18 cellular contexts compared by ENCODE assay signal in the genomic region with DNA sequence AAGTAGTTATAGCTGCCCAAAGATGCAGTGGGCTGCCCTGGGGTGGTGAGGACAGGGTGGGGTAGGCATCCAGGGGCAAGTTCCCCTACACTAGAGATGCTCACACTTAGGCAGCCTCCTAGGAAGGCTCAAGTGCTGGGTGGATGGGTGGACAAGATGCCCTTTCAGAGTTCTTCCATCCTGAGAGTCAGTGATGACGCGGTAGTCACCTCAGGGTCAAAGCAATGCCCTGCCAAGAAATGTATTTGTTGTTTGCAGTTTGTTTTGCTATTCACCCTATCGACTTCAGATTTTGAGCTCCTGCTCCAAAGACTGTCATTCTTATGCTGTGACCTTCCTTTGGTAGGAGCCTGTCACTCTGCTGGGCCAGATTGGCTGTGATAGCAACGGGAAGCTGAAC. TPM values are rescaled to one million over a fixed set of nuclear protein-coding genes. Genes with fewer than 3 reads are reported as not detected.
A peak's percentile ranks its signal among the peaks of the same experiment; 100 is the strongest.
DNase-seq lines count a peak whose midpoint lies in the region; ATAC-seq, FAIRE-seq and TF ChIP-seq lines count a peak whose summit lies in the region.
"Had no signal": no experiment of that assay in that cellular context is flagged by ENCODE, and none has a peak within 500 bp of the region (broad histone marks: within the 10 kb centered on the region; RNA-seq: fewer than 3 reads in every experiment).

No MANE protein-coding gene starts in this region.

- H3K27ac Mint-ChIP-seq in activated naive CD8-positive, alpha-beta T cell treated with anti-CD3 and anti-CD28 coated beads for 36 hours: peak overlapping the region; percentile 80

- no peak for DNase-seq in HCT116 (ENCODE audit: low read depth, low spot score)
- no peak for DNase-seq in activated naive CD8-positive, alpha-beta T cell treated with anti-CD3 and anti-CD28 coated beads for 36 hours
- DNase-seq in keratinocyte (ENCODE audit: low read depth, low spot score): no peak
- no peak for DNase-seq in smooth muscle cell (lab: John Stamatoyannopoulos, UW; ENCODE audit: unreplicated experiment)
- DNase-seq in SK-N-DZ (ENCODE audit: low spot score): no peak
- DNase-seq in vagina (ENCODE audit: extremely low spot score in 2 of 2): no peak
- DNase-seq in cerebellum (ENCODE audit: low spot score): no peak
- DNase-seq: activated CD4-positive, alpha-beta T cell treated with anti-CD3 and anti-CD28 coated beads, Interleukin-2, amount 10 ng/mL, durations not matched to agents 24 days and 14 days; activated naive CD8-positive, alpha-beta T cell treated with anti-CD3 and anti-CD28 coated beads, Interleukin-2, amount 10 ng/mL, durations not matched to agents 7 days and 5 days; activated T-cell treated with anti-CD3 and anti-CD28 coated beads, Interleukin-2, amount 50 U/mL, for 4 hours; DMS79; NCI-H2081; NCI-H526; stimulated activated CD4-positive, alpha-beta T cell treated with anti-CD3 and anti-CD28 coated beads, Interleukin-1b, Interleukin-23, amount 100 ng/mL, for 48 hours had no signal

- no peak for TF ChIP-seq RAD21 in HCT116 (IDR thresholded peaks at IDR 0.05; ENCODE audit: low read depth)

- peaks cover 7% of the 10 kb centered on the region; the same call in 1 of the 2 replicates for H3K79me2 ChIP-seq in HCT116 (ENCODE audit: insufficient read depth, low read length)
- no peaks in the 10 kb centered on the region for H3K79me2 ChIP-seq in keratinocyte (ENCODE audit: control insufficient read depth, insufficient read depth, low read length)
- no peaks in the 10 kb centered on the region for H3K79me2 ChIP-seq in smooth muscle cell (ENCODE audit: low read depth)

- peak overlapping the region; percentile 55 for H3K9ac ChIP-seq in HCT116 (ENCODE audit: low read length)
- no peak overlapping the region for H3K9ac ChIP-seq in keratinocyte (ENCODE audit: control insufficient read depth, extremely low read depth, insufficient read depth, low read length)
- peak overlapping the region; percentile 46 for H3K9ac ChIP-seq in smooth muscle cell (ENCODE audit: low read depth)
- H3K9ac ChIP-seq: BLaER1 had no signal

- no peak overlapping the region for H2AFZ ChIP-seq in HCT116 (ENCODE audit: low read depth, low read length, poor library complexity, severe bottlenecking)
- H2AFZ ChIP-seq in keratinocyte (ENCODE audit: control insufficient read depth, low read length): no peak overlapping the region
- no peak overlapping the region for H2AFZ ChIP-seq in smooth muscle cell (ENCODE audit: low read depth)

- H4K20me1 ChIP-seq in HCT116 (ENCODE audit: insufficient read depth) (no peaks in the 10 kb centered on the region), keratinocyte (ENCODE audit: control insufficient read depth, extremely low read depth, insufficient read depth, low read length) (no peaks in the 10 kb centered on the region), smooth muscle cell (ENCODE audit: low read depth) (no peaks in the 10 kb centered on the region)
- H4K20me1 ChIP-seq: BLaER1 had no signal

- H3F3A ChIP-seq in smooth muscle cell (ENCODE audit: low read depth): peaks cover 3% of the 10 kb centered on the region

- no peak for ATAC-seq in HCT116
- ATAC-seq: natural killer cell treated with Interleukin-12 subunit alpha and Interleukin-12 subunit beta and Interleukin-15 and Interleukin-18, amount 100 ng/mL, for 72 hours had no signal

- dilution Hi-C loops in keratinocyte (cut with MboI; ENCODE audit: extremely low pct_ligation_motif_present, low sequenced_read_pairs): no loop called here

- no peak for FAIRE-seq in keratinocyte (lab: Jason Lieb, UNC)

- H3K27me3 Mint-ChIP-seq in activated naive CD8-positive, alpha-beta T cell treated with anti-CD3 and anti-CD28 coated beads for 36 hours: no peaks in the 10 kb centered on the region
- H3K27me3 Mint-ChIP-seq: activated CD4-positive, alpha-beta T cell treated with anti-CD3 and anti-CD28 coated beads, Interleukin-2, amount 10 ng/mL, durations not matched to agents 24 days and 14 days; activated naive CD8-positive, alpha-beta T cell treated with anti-CD3 and anti-CD28 coated beads, Interleukin-2, amount 10 ng/mL, durations not matched to agents 7 days and 5 days; central memory CD8-positive, alpha-beta T cell; natural killer cell treated with Interleukin-12 subunit alpha and Interleukin-12 subunit beta and Interleukin-15 and Interleukin-18, amount 100 ng/mL, for 72 hours had no signal

- RAD21 ChIA-PET in HCT116 (lab: Charles Lee; ENCODE audit: low non-redundant PET in 1 of 2, low total read pairs in 2 of 2, uncharacterized antibody in 2 of 2, unreplicated experiment in 2 of 2): no interaction called here

- H3K9me3 ChIP-seq in HCT116 (ENCODE audit: control insufficient read depth in 1 of 2, insufficient read depth in 1 of 2, low read depth in 1 of 2, low read length in 2 of 2) (no peaks in the 10 kb centered on the region), keratinocyte (ENCODE audit: control insufficient read depth, low read depth, low read length) (no peaks in the 10 kb centered on the region), smooth muscle cell (replicated peaks; ENCODE audit: low read depth) (no peaks in the 10 kb centered on the region), vagina (no peaks in the 10 kb centered on the region)
- H3K9me3 ChIP-seq: BLaER1 had no signal

- H3K4me1 Mint-ChIP-seq in activated naive CD8-positive, alpha-beta T cell treated with anti-CD3 and anti-CD28 coated beads for 36 hours: peaks cover 18% of the 10 kb centered on the region
- H3K4me1 Mint-ChIP-seq: central memory CD8-positive, alpha-beta T cell had no signal

- no peak for TF ChIP-seq POLR2A in HCT116 (IDR thresholded peaks at IDR 0.05; ENCODE audit: borderline replicate concordance, extremely low read depth, insufficient read depth, insufficient read length)
- no peak for TF ChIP-seq POLR2A in vagina (IDR thresholded peaks at IDR 0.05)

- 92% methylated on average over 4 of the region's 4 CpGs for WGBS in smooth muscle cell (ENCODE audit: low lambda C conversion rate)

- POLR2A ChIA-PET in HCT116 (lab: Charles Lee): interaction anchor here (1.1 to 3.2 kb wide), 2 partner anchors 35 to 111 kb away, joined by 3 to 20 read pairs; a partner anchor contains a TSS

- intact Hi-C loops in HCT116 (cut with micrococcal nuclease) (no loop called here), vagina (cut with DNase I) (no loop called here)

- H3K4me2 ChIP-seq in HCT116 (ENCODE audit: low read length): peak overlapping the region; percentile 69
- H3K4me2 ChIP-seq in keratinocyte (ENCODE audit: control insufficient read depth, extremely low read depth, insufficient read depth, low read depth, low read length): no peak overlapping the region
- peak overlapping the region; percentile 46 for H3K4me2 ChIP-seq in smooth muscle cell
- H3K4me2 ChIP-seq: BLaER1 had no signal

- H3K9me2 ChIP-seq in HCT116 (ENCODE audit: insufficient read depth): no peaks in the 10 kb centered on the region

- BruUV-seq in HCT116 (replicated peaks; lab: Mats Ljungman, UMichigan): no TSS peak

- H3K4me3 ChIP-seq in HCT116 (replicated peaks in 1 of 2; ENCODE audit: low read depth in 1 of 2, low read length in 2 of 2): peak overlapping the region in 1 of 2 experiments; percentile 21; a peak in 2 of 4 replicates
- no peak overlapping the region for H3K4me3 ChIP-seq in keratinocyte (ENCODE audit: control insufficient read depth in 2 of 3, extremely low read depth in 1 of 3, insufficient read depth in 2 of 3, low read depth in 1 of 3, low read length in 3 of 3)
- H3K4me3 ChIP-seq in smooth muscle cell: no peak overlapping the region
- H3K4me3 ChIP-seq in vagina: no peak overlapping the region
- H3K4me3 ChIP-seq: BLaER1, lung had no signal

- H3K4me3 Mint-ChIP-seq in activated naive CD8-positive, alpha-beta T cell treated with anti-CD3 and anti-CD28 coated beads for 36 hours: no peak overlapping the region
- H3K4me3 Mint-ChIP-seq: activated T-cell treated with anti-CD3 and anti-CD28 coated beads, Interleukin-2, amount 50 U/mL, for 4 hours; central memory CD8-positive, alpha-beta T cell; natural killer cell treated with Interleukin-12 subunit alpha and Interleukin-12 subunit beta and Interleukin-15 and Interleukin-18, amount 100 ng/mL, for 72 hours had no signal

- H3K9me3 Mint-ChIP-seq in activated naive CD8-positive, alpha-beta T cell treated with anti-CD3 and anti-CD28 coated beads for 36 hours: no peaks in the 10 kb centered on the region
- H3K9me3 Mint-ChIP-seq: activated CD4-positive, alpha-beta T cell treated with anti-CD3 and anti-CD28 coated beads, Interleukin-2, amount 10 ng/mL, durations not matched to agents 24 days and 14 days; activated naive CD8-positive, alpha-beta T cell treated with anti-CD3 and anti-CD28 coated beads, Interleukin-2, amount 10 ng/mL, durations not matched to agents 7 days and 5 days; activated T-cell treated with anti-CD3 and anti-CD28 coated beads, Interleukin-2, amount 50 U/mL, for 4 hours; central memory CD8-positive, alpha-beta T cell; natural killer cell treated with Interleukin-12 subunit alpha and Interleukin-12 subunit beta and Interleukin-15 and Interleukin-18, amount 100 ng/mL, for 72 hours had no signal

- peak overlapping the region; percentile 73 for H3K27ac ChIP-seq in HCT116 (ENCODE audit: low read depth, low read length)
- peak overlapping the region; percentile 68 for H3K27ac ChIP-seq in keratinocyte (ENCODE audit: control insufficient read depth, insufficient read depth, low read length)
- peak overlapping the region; percentile 94 for H3K27ac ChIP-seq in smooth muscle cell (ENCODE audit: low read depth)
- H3K27ac ChIP-seq in vagina: no peak overlapping the region

- TF ChIP-seq CTCF in HCT116 (IDR thresholded peaks at IDR 0.05 in 2 of 3, conservative IDR thresholded peaks at IDR 0.05 in 1 of 3; ENCODE audit: borderline replicate concordance in 1 of 3, insufficient read depth in 1 of 3, low read depth in 2 of 3, low read length in 2 of 3): no peak
- TF ChIP-seq CTCF in keratinocyte (optimal IDR thresholded peaks at IDR 0.05 in 1 of 3, IDR thresholded peaks at IDR 0.05 in 1 of 3, conservative IDR thresholded peaks at IDR 0.05 in 1 of 3; ENCODE audit: extremely low read depth in 1 of 3, insufficient read depth in 2 of 3, low read length in 3 of 3): no peak
- no peak for TF ChIP-seq CTCF in smooth muscle cell (IDR thresholded peaks at IDR 0.05; ENCODE audit: borderline replicate concordance, insufficient read depth, poor library complexity, severe bottlenecking)
- no peak for TF ChIP-seq CTCF in vagina (IDR thresholded peaks at IDR 0.05)

- no peaks in the 10 kb centered on the region for H3K9me1 ChIP-seq in keratinocyte (ENCODE audit: control insufficient read depth, extremely low read depth, insufficient read depth, low read length)

- H3K36me3 Mint-ChIP-seq in activated naive CD8-positive, alpha-beta T cell treated with anti-CD3 and anti-CD28 coated beads for 36 hours: peaks cover 45% of the 10 kb centered on the region

- CTCF ChIA-PET in HCT116 (lab: Charles Lee): interaction anchor here (1.6 to 3.9 kb wide), 2 partner anchors 35 to 36 kb away, joined by 7 to 23 read pairs; a partner anchor contains a TSS

- H3K27me3 ChIP-seq in HCT116 (ENCODE audit: insufficient read depth, low read length) (no peaks in the 10 kb centered on the region), keratinocyte (ENCODE audit: control insufficient read depth, extremely low read depth, insufficient read depth, low read length) (no peaks in the 10 kb centered on the region), smooth muscle cell (ENCODE audit: low read depth) (no peaks in the 10 kb centered on the region), vagina (no peaks in the 10 kb centered on the region)
- H3K27me3 ChIP-seq: BLaER1 had no signal

- peaks cover 27 to 42% of the 10 kb centered on the region in 2 experiments for H3K36me3 ChIP-seq in HCT116 (ENCODE audit: control insufficient read depth in 1 of 2, insufficient read depth in 2 of 2, low read length in 2 of 2)
- H3K36me3 ChIP-seq in keratinocyte (ENCODE audit: control insufficient read depth in 2 of 2, extremely low read depth in 1 of 2, insufficient read depth in 2 of 2, low read length in 2 of 2): peaks cover 9 to 33% of the 10 kb centered on the region in 2 experiments
- H3K36me3 ChIP-seq in smooth muscle cell (ENCODE audit: low read depth): no peaks in the 10 kb centered on the region
- H3K36me3 ChIP-seq in vagina: peaks cover 0 to 34% of the 10 kb centered on the region in 2 donors

- H3K4me1 ChIP-seq in HCT116 (ENCODE audit: control insufficient read depth in 1 of 2, insufficient read depth in 2 of 2, low read length in 2 of 2) (peaks cover 32 to 42% of the 10 kb centered on the region in 2 experiments), keratinocyte (ENCODE audit: control insufficient read depth, extremely low read depth, insufficient read depth, low read length) (peaks cover 21% of the 10 kb centered on the region), smooth muscle cell (ENCODE audit: low read depth) (peaks cover 19% of the 10 kb centered on the region), vagina (no peaks in the 10 kb centered on the region)

RNA-seq across cellular contexts. Expression of a gene that starts 18.9 kb away (rescaled TPM):
- total RNA-seq in HCT116 (2021; ENCODE audit: unreplicated experiment) (20.0 TPM), smooth muscle cell (2.5 and 4.4 TPM in 2 replicates), vagina (9.6 TPM), cerebellum (5.6 TPM)
- polyA plus RNA-seq in HCT116 (2012): 14.1 and 17.3 TPM in 2 replicates
- 10 to 100 TPM; 73.8 to 74.5 TPM for total RNA-seq in activated naive CD8-positive, alpha-beta T cell treated with anti-CD3 and anti-CD28 coated beads for 36 hours
- polyA plus RNA-seq in keratinocyte (13.8 to 21.5 TPM (median 20.9 TPM) in 3 replicates), smooth muscle cell (8.4 and 9.2 TPM in 2 replicates)
- polyA plus RNA-seq in keratinocyte (2011; ENCODE audit: low read depth): 1.2 TPM
- 7.3 and 15.7 TPM in 2 replicates for polyA plus RNA-seq in keratinocyte (2011; cell fraction: cytosol; rRNA removed)
- polyA plus RNA-seq in keratinocyte (2011; cell fraction: nucleus; rRNA removed): 16.6 and 17.0 TPM in 2 replicates
- polyA plus RNA-seq in keratinocyte (2012; ENCODE audit: low replicate concordance): 3.2 and 9.5 TPM in 2 replicates
- 14.2 to 23.6 TPM (median 23.1 TPM) in 3 replicates for polyA minus RNA-seq in keratinocyte
- polyA minus RNA-seq in keratinocyte (2011; cell fraction: cytosol; rRNA and poly(A)+ RNA removed): 5.9 TPM
- polyA minus RNA-seq in keratinocyte (2011; cell fraction: nucleus; rRNA and poly(A)+ RNA removed): 3.6 and 9.2 TPM in 2 replicates
- polyA plus RNA-seq in SK-N-DZ (2014; cell fraction: cytosol; rRNA removed): 44.0 and 49.9 TPM in 2 replicates
- 40.0 and 68.8 TPM in 2 replicates for polyA plus RNA-seq in SK-N-DZ (2014; cell fraction: nucleus; rRNA removed)

RNA-seq across cellular contexts. Expression of a gene that starts 34.0 kb away (rescaled TPM):
- 15.4 TPM for total RNA-seq in HCT116 (2021; ENCODE audit: unreplicated experiment)
- polyA plus RNA-seq in HCT116 (2012): 17.2 and 20.4 TPM in 2 replicates
- total RNA-seq in activated naive CD8-positive, alpha-beta T cell treated with anti-CD3 and anti-CD28 coated beads for 36 hours: under 1 TPM; 0.18 to 0.54 TPM
- polyA plus RNA-seq in keratinocyte: 3.6 to 18.7 TPM (median 6.1 TPM) in 3 replicates
- 0.82 TPM for polyA plus RNA-seq in keratinocyte (2011; ENCODE audit: low read depth)
- 7.1 and 12.7 TPM in 2 replicates for polyA plus RNA-seq in keratinocyte (2011; cell fraction: cytosol; rRNA removed)
- 15.7 and 19.5 TPM in 2 replicates for polyA plus RNA-seq in keratinocyte (2011; cell fraction: nucleus; rRNA removed)
- 5.8 and 21.7 TPM in 2 replicates for polyA plus RNA-seq in keratinocyte (2012; ENCODE audit: low replicate concordance)
- polyA minus RNA-seq in keratinocyte: 9.7 to 64.5 TPM (median 12.2 TPM) in 3 replicates
- 20.1 TPM for polyA minus RNA-seq in keratinocyte (2011; cell fraction: cytosol; rRNA and poly(A)+ RNA removed)
- 16.4 and 16.9 TPM in 2 replicates for polyA minus RNA-seq in keratinocyte (2011; cell fraction: nucleus; rRNA and poly(A)+ RNA removed)
- total RNA-seq in smooth muscle cell: 0.94 and 4.0 TPM in 2 replicates
- polyA plus RNA-seq in smooth muscle cell: 7.8 and 13.0 TPM in 2 replicates
- polyA plus RNA-seq in SK-N-DZ (2014; cell fraction: cytosol; rRNA removed): 0.08 and 0.54 TPM in 2 replicates
- 0.64 and 0.82 TPM in 2 replicates for polyA plus RNA-seq in SK-N-DZ (2014; cell fraction: nucleus; rRNA removed)
- 27.7 TPM for total RNA-seq in vagina
- total RNA-seq in cerebellum: 10.1 TPM

RNA-seq across cellular contexts. Expression of a gene that starts 53.0 kb away (rescaled TPM):
- total RNA-seq in HCT116 (2021; ENCODE audit: unreplicated experiment) (72.0 TPM), smooth muscle cell (40.1 and 40.5 TPM in 2 replicates), vagina (33.1 TPM), cerebellum (34.0 TPM)
- polyA plus RNA-seq in HCT116 (2012): 57.3 and 62.2 TPM in 2 replicates
- total RNA-seq in activated naive CD8-positive, alpha-beta T cell treated with anti-CD3 and anti-CD28 coated beads for 36 hours: 10 to 100 TPM; 50.5 to 54.9 TPM
- polyA plus RNA-seq in keratinocyte (14.5 to 43.9 TPM (median 16.8 TPM) in 3 replicates), smooth muscle cell (69.4 and 82.1 TPM in 2 replicates)
- polyA plus RNA-seq in keratinocyte (2011; ENCODE audit: low read depth): 15.6 TPM
- polyA plus RNA-seq in keratinocyte (2011; cell fraction: cytosol; rRNA removed): 25.9 and 28.3 TPM in 2 replicates
- polyA plus RNA-seq in keratinocyte (2011; cell fraction: nucleus; rRNA removed): 62.6 and 66.3 TPM in 2 replicates
- 26.6 and 28.8 TPM in 2 replicates for polyA plus RNA-seq in keratinocyte (2012; ENCODE audit: low replicate concordance)
- 23.0 to 75.8 TPM (median 23.5 TPM) in 3 replicates for polyA minus RNA-seq in keratinocyte
- polyA minus RNA-seq in keratinocyte (2011; cell fraction: cytosol; rRNA and poly(A)+ RNA removed): 19.8 TPM
- 15.9 and 26.8 TPM in 2 replicates for polyA minus RNA-seq in keratinocyte (2011; cell fraction: nucleus; rRNA and poly(A)+ RNA removed)
- polyA plus RNA-seq in SK-N-DZ (2014; cell fraction: cytosol; rRNA removed): 41.3 and 44.7 TPM in 2 replicates
- 38.9 and 45.8 TPM in 2 replicates for polyA plus RNA-seq in SK-N-DZ (2014; cell fraction: nucleus; rRNA removed)
